9 cellular contexts compared by ENCODE assay signal in the genomic region with DNA sequence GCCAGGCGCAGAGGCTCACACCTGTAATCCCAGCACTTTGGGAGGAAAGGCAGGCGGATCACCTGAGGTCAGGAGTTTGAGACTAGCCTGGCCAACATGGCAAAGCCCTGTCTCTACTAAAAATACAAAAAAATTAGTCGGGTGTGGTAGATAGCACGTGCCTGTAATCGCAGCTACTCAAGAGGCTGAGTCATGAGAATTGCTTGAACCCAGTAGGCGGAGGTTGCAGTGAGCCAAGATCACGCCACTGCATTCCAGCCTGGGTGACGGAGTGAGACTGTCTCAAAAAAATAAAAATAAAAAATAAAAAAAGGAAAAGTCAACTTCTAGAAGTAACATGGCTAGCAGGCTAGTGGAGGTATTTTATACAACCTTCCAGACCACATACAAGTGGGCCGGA. TPM values are rescaled to one million over a fixed set of nuclear protein-coding genes. Genes with fewer than 3 reads are reported as not detected.
DNase-seq lines count a peak whose midpoint lies in the region; ATAC-seq and TF ChIP-seq lines count a peak whose summit lies in the region.
"Not testable (repeated sequence)": the region's sequence is repeated elsewhere in the genome, so short reads cannot be mapped to it uniquely, and the experiment has no call there.
"Had no signal": no experiment of that assay in that cellular context is flagged by ENCODE, and none has a peak within 500 bp of the region (broad histone marks: within the 10 kb centered on the region; RNA-seq: fewer than 3 reads in every experiment).

No MANE protein-coding gene starts in this region.

- 0 out of 2 replicates have a peak overlapping the region, but pooled peaks have one; percentile 14 for H3K9ac ChIP-seq in OCI-LY3 (ENCODE audit: low read length)
- H3K9ac ChIP-seq in trophoblast cell (ENCODE audit: low read length), result not testable (repeated sequence)

- peak overlapping the region; percentile 69; the same call in 1 of the 2 replicates for H3K4me2 ChIP-seq in OCI-LY3 (ENCODE audit: low read length)
- not testable (repeated sequence) for H3K4me2 ChIP-seq in trophoblast cell (ENCODE audit: low read length)

- DNase-seq in AG09309 (ENCODE audit: low read depth) (peak; percentile 70), brain microvascular endothelial cell (peak; percentile 98), fibroblast of gingiva (ENCODE audit: low read depth) (peak; percentile 82), right cardiac atrium (peak; percentile 56 to 80 (median 63)), trophoblast cell (peak; percentile 27 to 60), tibial artery (peak; percentile 73 to 87)
- not testable (repeated sequence) for DNase-seq in HL-60 (ENCODE audit: low read depth in 1 of 2, low spot score in 1 of 2)

- H3K4ac ChIP-seq in trophoblast cell (ENCODE audit: low read depth, low read length), result not testable (repeated sequence)

- WGBS in right cardiac atrium, result 45% methylated on average over 9 of the region's 9 CpGs
- no CpG with 5 or more reads among the region's 9 CpGs for WGBS in trophoblast cell (ENCODE audit: extremely low coverage, insufficient coverage, insufficient read length)

- in situ Hi-C loops in brain microvascular endothelial cell (cut with HindIII; ENCODE audit: low pct_ligation_motif_present, low sequenced_read_pairs), result not testable (repeated sequence)

- H3K27ac ChIP-seq in HL-60 (replicated peaks) (peak overlapping the region; percentile 58), OCI-LY3 (ENCODE audit: low read length) (peak overlapping the region; percentile 96), brain microvascular endothelial cell (peak overlapping the region; percentile 99), right cardiac atrium (ENCODE audit: low read length) (peak overlapping the region; percentile 61), tibial artery (peak overlapping the region; percentile 71 to 84)
- not testable (repeated sequence) for H3K27ac ChIP-seq in trophoblast cell (ENCODE audit: low read depth, low read length)

- not testable (repeated sequence) for H4K12ac ChIP-seq in trophoblast cell (ENCODE audit: low read depth, low read length)

- not testable (repeated sequence) for H4K20me1 ChIP-seq in OCI-LY3 (ENCODE audit: insufficient read depth, low read length)

- H3K23ac ChIP-seq in trophoblast cell (ENCODE audit: low read length), result not testable (repeated sequence)

- not testable (repeated sequence) for H4K91ac ChIP-seq in trophoblast cell (ENCODE audit: low read depth, low read length)

- intact Hi-C loops in right cardiac atrium (cut with DNase I), result loop anchor here in 2 of 4 donors (5.0 kb wide), 1 partner anchor 209 kb away; no protein-coding TSS in a partner anchor
- intact Hi-C loops in tibial artery (cut with DNase I; ENCODE audit: low total_unique reads), result loop anchor here (5.0 to 10.0 kb wide), 2 partner anchors 132 to 209 kb away; a partner anchor contains a TSS

- not testable (repeated sequence) for H2BK120ac ChIP-seq in trophoblast cell (ENCODE audit: insufficient read depth, low read length, poor library complexity)

- not testable (repeated sequence) for H3K18ac ChIP-seq in trophoblast cell (ENCODE audit: low read length)

- not testable (repeated sequence) for H3K4me3 ChIP-seq in AG09309 (ENCODE audit: control insufficient read depth, low read depth, low read length); HL-60 (replicated peaks; ENCODE audit: insufficient read depth, low read length); OCI-LY3 (ENCODE audit: low read length); brain microvascular endothelial cell (ENCODE audit: low read depth, low read length); right cardiac atrium (ENCODE audit: low read length); trophoblast cell (ENCODE audit: low read depth, low read length)
- peak overlapping the region; percentile 16 to 21 for H3K4me3 ChIP-seq in tibial artery

- not testable (repeated sequence) for H4K8ac ChIP-seq in trophoblast cell (ENCODE audit: low read depth, low read length)

- not testable (repeated sequence) for H2BK5ac ChIP-seq in trophoblast cell (ENCODE audit: low read depth, low read length, poor library complexity)

- ATAC-seq in right cardiac atrium, result peak; percentile 80 to 82

- not testable (repeated sequence) for H3K36me3 ChIP-seq in OCI-LY3 (replicated peaks; ENCODE audit: low read depth, low read length); brain microvascular endothelial cell (replicated peaks); trophoblast cell (ENCODE audit: control insufficient read depth in 1 of 2, insufficient read depth in 2 of 2, low read length in 2 of 2); tibial artery

- not testable (repeated sequence) for H3K79me2 ChIP-seq in OCI-LY3 (ENCODE audit: low read length); trophoblast cell (ENCODE audit: control insufficient read depth, insufficient read depth, low read length, poor library complexity)

- H2BK12ac ChIP-seq in trophoblast cell (ENCODE audit: low read length), result not testable (repeated sequence)

- not testable (repeated sequence) for H3K27me3 ChIP-seq in HL-60 (ENCODE audit: insufficient read depth, poor library complexity, severe bottlenecking); OCI-LY3 (ENCODE audit: low read depth, low read length); brain microvascular endothelial cell (replicated peaks); right cardiac atrium (ENCODE audit: control insufficient read depth, insufficient read depth); trophoblast cell (ENCODE audit: insufficient read depth, low read length); tibial artery

- not testable (repeated sequence) for H3K9me3 ChIP-seq in OCI-LY3 (ENCODE audit: insufficient read depth, low read length); right cardiac atrium (ENCODE audit: control insufficient read depth, low read length); trophoblast cell (ENCODE audit: insufficient read depth, low read depth, low read length); tibial artery

- TF ChIP-seq CTCF in AG09309 (IDR thresholded peaks at IDR 0.05; ENCODE audit: control insufficient read depth, insufficient read depth, low read depth, low read length, missing control alignments); HL-60 (IDR thresholded peaks at IDR 0.05; ENCODE audit: insufficient read depth, low read length); OCI-LY3 (IDR thresholded peaks at IDR 0.05; ENCODE audit: low read depth, low read length); brain microvascular endothelial cell (IDR thresholded peaks at IDR 0.05; ENCODE audit: low read depth, low read length, missing control alignments); tibial artery (IDR thresholded peaks at IDR 0.05): not testable (repeated sequence)

- peaks cover 24% of the 10 kb centered on the region for H3K4me1 ChIP-seq in OCI-LY3 (ENCODE audit: low read length)
- not testable (repeated sequence) for H3K4me1 ChIP-seq in right cardiac atrium (ENCODE audit: control insufficient read depth, insufficient read depth, low read length); trophoblast cell (ENCODE audit: control insufficient read depth in 1 of 2, insufficient read depth in 2 of 2, low read length in 2 of 2)
- H3K4me1 ChIP-seq in tibial artery, result peaks cover 0 to 34% (median 10%) of the 10 kb centered on the region in 4 donors

- not testable (repeated sequence) for H2AFZ ChIP-seq in OCI-LY3 (ENCODE audit: low read depth, low read length); trophoblast cell (ENCODE audit: insufficient read depth, low read length, poor library complexity)

- not testable (repeated sequence) for H2AK5ac ChIP-seq in trophoblast cell (ENCODE audit: low read length)

- not testable (repeated sequence) for H3K79me1 ChIP-seq in trophoblast cell (ENCODE audit: low read length)

- not testable (repeated sequence) for H3K14ac ChIP-seq in trophoblast cell (ENCODE audit: low read length)

RNA-seq across cellular contexts. Expression of a gene that starts 32.4 kb away (rescaled TPM):
- total RNA-seq in right cardiac atrium, result 1 to 10 TPM; 1.8 to 6.0 (median 3.3) TPM
- 3.2 TPM for polyA plus RNA-seq in right cardiac atrium
- polyA plus RNA-seq in trophoblast cell (2013), result 0.10 and 0.11 TPM in 2 replicates
- total RNA-seq: SK-MEL-5 had no signal
